23 cellular contexts compared by ENCODE assay signal in genomic region chr2:42303252-42303651, GRCh38.
"Had no signal": no experiment of that assay in that cellular context is flagged by ENCODE, and none has a peak within 500 bp of the region (broad histone marks: within the 10 kb centered on the region; RNA-seq: fewer than 3 reads in every experiment).

No MANE protein-coding gene starts in this region.

- H3K9me3 Mint-ChIP-seq: activated naive CD4-positive, alpha-beta T cell treated with anti-CD3 and anti-CD28 coated beads, Interleukin-2, amount 50 U/mL, for 24 hours; brain; dendritic cell treated with granulocyte-macrophage colony-stimulating factor and Interleukin-4, amounts not matched to agents 40 ng/mL and 50 ng/mL, for 4 days; nephron; stimulated activated memory B cell treated with anti-CD40 and anti-IgM and Interleukin-4, amounts not matched to agents 10 μg/mL and 1 μg/mL and 100 μg/mL, for 72 hours; WTC11 had no signal

- DNase-seq: activated CD4-positive, alpha-beta T cell treated with anti-CD3 and anti-CD28 coated beads for 36 hours; activated CD4-positive, alpha-beta T cell treated with anti-CD3 and anti-CD28 coated beads, Interleukin-2, amount 50 U/mL, for 4 hours; activated gamma-delta T cell; aorta; caudate nucleus; effector CD4-positive, alpha-beta T cell; foreskin keratinocyte; left ventricle myocardium superior; mesenchymal stem cell; ovary; psoas muscle; right cardiac atrium; stimulated activated CD4-positive, alpha-beta T cell treated with anti-CD3 and anti-CD28 coated beads, Interleukin-12 subunit alpha, Interleukin-12 subunit beta, amount 100 ng/mL, for 4 hours; T-helper 1 cell; T-helper 9 cell; transverse colon; uterus had no signal

- H3K27ac Mint-ChIP-seq: activated CD4-positive, alpha-beta T cell treated with anti-CD3 and anti-CD28 coated beads for 36 hours; activated naive CD4-positive, alpha-beta T cell treated with anti-CD3 and anti-CD28 coated beads, Interleukin-2, amount 50 U/mL, for 24 hours; brain; dendritic cell treated with granulocyte-macrophage colony-stimulating factor and Interleukin-4, amounts not matched to agents 40 ng/mL and 50 ng/mL, for 4 days; nephron; stimulated activated memory B cell treated with anti-CD40 and anti-IgM and Interleukin-4, amounts not matched to agents 10 μg/mL and 1 μg/mL and 100 μg/mL, for 72 hours; WTC11 had no signal

- H3K27me3 Mint-ChIP-seq: activated CD4-positive, alpha-beta T cell treated with anti-CD3 and anti-CD28 coated beads for 36 hours; activated naive CD4-positive, alpha-beta T cell treated with anti-CD3 and anti-CD28 coated beads, Interleukin-2, amount 50 U/mL, for 24 hours; brain; dendritic cell treated with granulocyte-macrophage colony-stimulating factor and Interleukin-4, amounts not matched to agents 40 ng/mL and 50 ng/mL, for 4 days; stimulated activated memory B cell treated with anti-CD40 and anti-IgM and Interleukin-4, amounts not matched to agents 10 μg/mL and 1 μg/mL and 100 μg/mL, for 72 hours had no signal

- H3K4me1 Mint-ChIP-seq: brain; nephron; stimulated activated memory B cell treated with anti-CD40 and anti-IgM and Interleukin-4, amounts not matched to agents 10 μg/mL and 1 μg/mL and 100 μg/mL, for 72 hours; WTC11 had no signal

- H3K4me3 Mint-ChIP-seq: activated CD4-positive, alpha-beta T cell treated with anti-CD3 and anti-CD28 coated beads for 36 hours; activated naive CD4-positive, alpha-beta T cell treated with anti-CD3 and anti-CD28 coated beads, Interleukin-2, amount 50 U/mL, for 24 hours; brain; dendritic cell treated with granulocyte-macrophage colony-stimulating factor and Interleukin-4, amounts not matched to agents 40 ng/mL and 50 ng/mL, for 4 days; nephron; stimulated activated memory B cell treated with anti-CD40 and anti-IgM and Interleukin-4, amounts not matched to agents 10 μg/mL and 1 μg/mL and 100 μg/mL, for 72 hours; WTC11 had no signal

- ATAC-seq: activated CD4-positive, alpha-beta T cell treated with anti-CD3 and anti-CD28 coated beads for 36 hours; foreskin keratinocyte; left ventricle myocardium superior; psoas muscle; right cardiac atrium; stimulated activated memory B cell treated with anti-CD40 and anti-IgM and Interleukin-4, amounts not matched to agents 10 μg/mL and 1 μg/mL and 100 μg/mL, for 72 hours; WTC11 had no signal
